Comparison of ENCODE assay signal across 8 cellular contexts in the genomic region with DNA sequence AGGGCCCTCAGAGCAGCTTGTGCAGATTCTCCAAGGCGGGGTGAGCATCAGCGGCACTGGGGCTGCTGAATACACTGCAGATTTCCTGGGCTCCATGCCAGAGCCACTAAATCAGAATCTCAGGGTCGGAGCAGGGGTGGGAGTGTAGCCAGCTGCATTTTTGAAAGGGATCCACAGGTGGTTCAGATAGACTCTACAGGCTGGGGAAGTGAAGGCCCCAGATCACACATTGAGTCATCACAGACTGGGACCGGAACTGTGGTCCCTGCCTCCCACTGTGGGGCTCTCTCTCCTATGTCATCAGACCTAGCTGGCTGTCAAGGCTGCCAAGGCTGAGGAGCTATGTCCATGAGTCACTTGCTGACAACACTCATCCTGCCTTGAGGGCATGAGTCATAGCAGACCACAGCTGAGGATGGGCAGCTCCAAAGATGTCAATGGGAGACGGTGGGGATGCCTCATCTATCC.
DNase-seq lines count a peak whose midpoint lies in the region; ATAC-seq, FAIRE-seq and TF ChIP-seq lines count a peak whose summit lies in the region.

No MANE protein-coding gene starts in this region.

- peak; percentile 99 for ATAC-seq in GM21786 (IDR thresholded peaks at IDR 0.05; ENCODE audit: unreplicated experiment)

- H3K36me3 ChIP-seq in effector memory CD4-positive, alpha-beta T cell (ENCODE audit: control insufficient read depth, insufficient read depth, low read length): no peaks in the 10 kb centered on the region

- H3K4me1 ChIP-seq in effector memory CD4-positive, alpha-beta T cell (ENCODE audit: control insufficient read depth, insufficient read depth, low read length, poor library complexity, severe bottlenecking): no peaks in the 10 kb centered on the region

- TF ChIP-seq RAD21 in Ishikawa (IDR thresholded peaks at IDR 0.05; ENCODE audit: low read depth): no peak

- H3K27ac ChIP-seq in effector memory CD4-positive, alpha-beta T cell (ENCODE audit: insufficient read depth, low read length, poor library complexity, severe bottlenecking): no peak overlapping the region

- H3K9me3 ChIP-seq in effector memory CD4-positive, alpha-beta T cell (ENCODE audit: control insufficient read depth, low read length): no peaks in the 10 kb centered on the region

- TF ChIP-seq POLR2A in GM12891 (IDR thresholded peaks at IDR 0.05; ENCODE audit: low read depth, low read length): no peak

- no peak for TF ChIP-seq CTCF in fibroblast of the aortic adventitia (IDR thresholded peaks at IDR 0.05; ENCODE audit: insufficient read depth, low read length)

- DNase-seq in GM12891 (ENCODE audit: insufficient read length, low spot score): peak; percentile 36
- peak; percentile 50 to 66 for DNase-seq in activated CD4-positive, alpha-beta T cell treated with anti-CD3 and anti-CD28 coated beads, Interleukin-2, amount 50 U/mL, for 48 hours
- peak; percentile 93 for DNase-seq in fibroblast of the aortic adventitia (ENCODE audit: low read depth)
- peak in 3 of 4 experiments; percentile 6 to 49 (median 9) for DNase-seq in stimulated activated CD4-positive, alpha-beta T cell treated with anti-CD3 and anti-CD28 coated beads, Interleukin-1b, Interleukin-23, amount 100 ng/mL, for 24 hours (ENCODE audit: low read depth in 4 of 4, low spot score in 1 of 4)
- DNase-seq in effector memory CD4-positive, alpha-beta T cell: no peak
- DNase-seq in NCI-H1048 (lab: John Stamatoyannopoulos, UW): no peak

- peak; percentile 95 for FAIRE-seq in GM12891 (lab: Jason Lieb, UNC)

- H3K27me3 ChIP-seq in effector memory CD4-positive, alpha-beta T cell (replicated peaks; ENCODE audit: control insufficient read depth, insufficient read depth, low read length, poor library complexity, severe bottlenecking): no peaks in the 10 kb centered on the region

- TF ChIP-seq EP300 in Ishikawa (IDR thresholded peaks at IDR 0.05; ENCODE audit: borderline replicate concordance): no peak; the same call in 1 of the 2 replicates

- H3K4me3 ChIP-seq in fibroblast of the aortic adventitia (ENCODE audit: low read depth, low read length): no peak overlapping the region
- no peak overlapping the region for H3K4me3 ChIP-seq in effector memory CD4-positive, alpha-beta T cell (ENCODE audit: insufficient read depth, low read depth, low read length, poor library complexity, severe bottlenecking)

TF ChIP-seq in GM12891, 5 proteins besides CTCF, POLR2A, EP300 and RAD21:
- TF ChIP-seq PAX5 (IDR thresholded peaks at IDR 0.05; ENCODE audit: insufficient read depth, low read length, severe bottlenecking): peak; percentile 98
- no peak for TF ChIP-seq POLR2AphosphoS5 (IDR thresholded peaks at IDR 0.05; ENCODE audit: low read depth, low read length)
- no peak for TF ChIP-seq TAF1 (IDR thresholded peaks at IDR 0.05; ENCODE audit: low read depth, low read length)
- TF ChIP-seq POU2F2 (IDR thresholded peaks at IDR 0.05; ENCODE audit: low read depth, low read length): no peak
- TF ChIP-seq SPI1 (IDR thresholded peaks at IDR 0.05; ENCODE audit: low read depth, low read length): peak; percentile 76

TF ChIP-seq in Ishikawa, 13 proteins besides CTCF, POLR2A, EP300 and RAD21:
- TF ChIP-seq TCF12 (IDR thresholded peaks at IDR 0.05; ENCODE audit: low read depth): peak; percentile 21; the same call in 1 of the 2 replicates
- TF ChIP-seq NFIC (IDR thresholded peaks at IDR 0.05): 0 out of 2 replicates have a peak, but pooled peaks have one; percentile 28
- TF ChIP-seq TAF1 (IDR thresholded peaks at IDR 0.05; ENCODE audit: low read depth): no peak

Comparison
In these comparisons a context has a peak if more than half of its experiments do, and no peak if none do; other contexts are left out.
1. DNase-seq: peak in GM12891 (single experiment), activated CD4-positive, alpha-beta T cell treated with anti-CD3 and anti-CD28 coated beads, Interleukin-2, amount 50 U/mL, for 48 hours (2 of 2), fibroblast of the aortic adventitia (single experiment) and stimulated activated CD4-positive, alpha-beta T cell treated with anti-CD3 and anti-CD28 coated beads, Interleukin-1b, Interleukin-23, amount 100 ng/mL, for 24 hours (3 of 4); none in effector memory CD4-positive, alpha-beta T cell (0 of 3) and NCI-H1048 (single experiment).